13 cellular contexts compared by ENCODE assay signal in genomic region chr3:142498397-142499180, GRCh38. TPM values are rescaled to one million over a fixed set of nuclear protein-coding genes. Genes with fewer than 3 reads are reported as not detected.
DNase-seq lines count a peak whose midpoint lies in the region; ATAC-seq and TF ChIP-seq lines count a peak whose summit lies in the region.
"Had no signal": no experiment of that assay in that cellular context is flagged by ENCODE, and none has a peak within 500 bp of the region (broad histone marks: within the 10 kb centered on the region; RNA-seq: fewer than 3 reads in every experiment).

No MANE protein-coding gene starts in this region.

- DNase-seq in GM10248 (ENCODE audit: extremely low spot score) (peak; percentile 36), fibroblast of lung (ENCODE audit: low read depth in 2 of 2) (peak; percentile 31 to 37), Karpas-422 (no peak), NCI-H2171 (lab: John Stamatoyannopoulos, UW) (no peak), hippocampal formation (lab: John Stamatoyannopoulos, UW) (no peak), substantia nigra (lab: John Stamatoyannopoulos, UW) (no peak)
- DNase-seq: activated CD8-positive, alpha-beta memory T cell treated with anti-CD3 and anti-CD28 coated beads, Interleukin-2, amount 50 U/mL, for 48 hours; mucosa of descending colon; NCI-H1417; NK-92 treated with Interleukin-12 subunit alpha and Interleukin-12 subunit beta, amount 100 ng/mL, for 24 hours; T-helper 2 cell had no signal

- peak; percentile 49 for ATAC-seq in GM19397 (IDR thresholded peaks at IDR 0.05; ENCODE audit: unreplicated experiment)
- ATAC-seq in HG03342 (IDR thresholded peaks at IDR 0.05; ENCODE audit: unreplicated experiment), result peak; percentile 61
- ATAC-seq: mucosa of descending colon had no signal

- TF ChIP-seq CTCF in GM10248 (IDR thresholded peaks at IDR 0.05; ENCODE audit: control extremely low read depth, extremely low read depth, low read depth, missing control alignments) (no peak), fibroblast of lung (conservative IDR thresholded peaks at IDR 0.05 in 1 of 2, IDR thresholded peaks at IDR 0.05 in 1 of 2; ENCODE audit: low read depth in 1 of 2, low read length in 2 of 2) (no peak)

- H4K20me1 ChIP-seq in fibroblast of lung (ENCODE audit: control insufficient read depth, extremely low read depth, insufficient read depth, low read length) (no peaks in the 10 kb centered on the region), Karpas-422 (ENCODE audit: insufficient read depth, low read depth, low read length) (no peaks in the 10 kb centered on the region)

- CTCF ChIA-PET in GM10248 (lab: Yijun Ruan, JAX), result interaction anchor here (0.7 to 2.4 kb wide), 4 partner anchors 8 to 15 kb away, joined by 3 to 6 read pairs (median 4); no protein-coding TSS in a partner anchor

- H3K9ac ChIP-seq in fibroblast of lung (ENCODE audit: insufficient read depth, low read length) (no peak overlapping the region), Karpas-422 (ENCODE audit: low read length) (no peak overlapping the region)

- H3K4me2 ChIP-seq in fibroblast of lung (ENCODE audit: extremely low read depth, insufficient read depth, low read length) (no peak overlapping the region), Karpas-422 (ENCODE audit: low read depth, low read length, poor library complexity, severe bottlenecking) (no peak overlapping the region)

- peaks cover 6% of the 10 kb centered on the region for H3K4me1 ChIP-seq in fibroblast of lung (ENCODE audit: control insufficient read depth, extremely low read depth, insufficient read depth, low read length)
- H3K4me1 ChIP-seq in Karpas-422 (ENCODE audit: low read length), result no peaks in the 10 kb centered on the region

- H3K27me3 ChIP-seq in fibroblast of lung (ENCODE audit: control insufficient read depth, insufficient read depth, low read length), result no peaks in the 10 kb centered on the region
- no peaks in the 10 kb centered on the region for H3K27me3 ChIP-seq in Karpas-422 (ENCODE audit: low read length)

- H3K4me3 ChIP-seq in fibroblast of lung (replicated peaks in 1 of 4; ENCODE audit: control extremely low read depth in 1 of 4, insufficient read depth in 1 of 4, low read depth in 3 of 4, low read length in 4 of 4) (no peak overlapping the region), Karpas-422 (ENCODE audit: low read length) (no peak overlapping the region)
- H3K4me3 ChIP-seq: mucosa of descending colon had no signal

- no peak overlapping the region for H3K27ac ChIP-seq in fibroblast of lung (ENCODE audit: insufficient read depth, low read length)
- H3K27ac ChIP-seq in Karpas-422 (ENCODE audit: low read length), result no peak overlapping the region
- no peak overlapping the region for H3K27ac ChIP-seq in substantia nigra (ENCODE audit: low read depth, low read length, poor library complexity, severe bottlenecking)

- H3K9me2 ChIP-seq in Karpas-422 (replicated peaks; ENCODE audit: insufficient read depth, low read length), result no peaks in the 10 kb centered on the region

- H3K79me2 ChIP-seq in fibroblast of lung (ENCODE audit: control insufficient read depth, insufficient read depth, low read length) (no peaks in the 10 kb centered on the region), Karpas-422 (ENCODE audit: low read length) (peaks cover 7% of the 10 kb centered on the region)

- H3K9me3 ChIP-seq in fibroblast of lung (ENCODE audit: control insufficient read depth, insufficient read depth, low read depth, low read length) (no peaks in the 10 kb centered on the region), Karpas-422 (ENCODE audit: low read length) (no peaks in the 10 kb centered on the region)
- H3K9me3 ChIP-seq: mucosa of descending colon had no signal

- no peak overlapping the region for H2AFZ ChIP-seq in fibroblast of lung (ENCODE audit: low read length)
- H2AFZ ChIP-seq in Karpas-422 (ENCODE audit: low read length), result no peak overlapping the region

- POLR2A ChIA-PET in GM10248 (lab: Yijun Ruan, JAX), result interaction anchor here (0.5 kb wide), 1 partner anchor 76 kb away, joined by 3 read pairs; no protein-coding TSS in a partner anchor

- peaks cover 2% of the 10 kb centered on the region for H3K36me3 ChIP-seq in fibroblast of lung (ENCODE audit: control insufficient read depth, insufficient read depth, low read length)
- H3K36me3 ChIP-seq in Karpas-422 (ENCODE audit: insufficient read depth, low read length), result peaks cover 64% of the 10 kb centered on the region

RNA-seq across cellular contexts. Expression of gene XRN1, which starts 50.8 kb away (rescaled TPM):
- total RNA-seq in fibroblast of lung, result 40.3 and 55.7 TPM in 2 replicates
- polyA plus RNA-seq in fibroblast of lung, result 14.7 and 19.9 TPM in 2 replicates
- 7.7 and 11.2 TPM in 2 replicates for polyA plus RNA-seq in fibroblast of lung (2012)
- polyA minus RNA-seq in fibroblast of lung (ENCODE audit: low replicate concordance), result 4.0 and 12.1 TPM in 2 replicates
- 50.8 and 62.2 TPM in 2 replicates for total RNA-seq in Karpas-422 (2014; rRNA removed; shearing (Covaris generic); ENCODE audit: low replicate concordance)

Comparison
In these comparisons a context has a peak if more than half of its experiments do, and no peak if none do; other contexts are left out.
1. DNase-seq: peak in GM10248 (single experiment) and fibroblast of lung (2 of 2); none in Karpas-422 (single experiment), NCI-H2171 (single experiment), hippocampal formation (0 of 2) and substantia nigra (0 of 49).